Comparison of ENCODE assay signal across 1 cellular context in the genomic region with DNA sequence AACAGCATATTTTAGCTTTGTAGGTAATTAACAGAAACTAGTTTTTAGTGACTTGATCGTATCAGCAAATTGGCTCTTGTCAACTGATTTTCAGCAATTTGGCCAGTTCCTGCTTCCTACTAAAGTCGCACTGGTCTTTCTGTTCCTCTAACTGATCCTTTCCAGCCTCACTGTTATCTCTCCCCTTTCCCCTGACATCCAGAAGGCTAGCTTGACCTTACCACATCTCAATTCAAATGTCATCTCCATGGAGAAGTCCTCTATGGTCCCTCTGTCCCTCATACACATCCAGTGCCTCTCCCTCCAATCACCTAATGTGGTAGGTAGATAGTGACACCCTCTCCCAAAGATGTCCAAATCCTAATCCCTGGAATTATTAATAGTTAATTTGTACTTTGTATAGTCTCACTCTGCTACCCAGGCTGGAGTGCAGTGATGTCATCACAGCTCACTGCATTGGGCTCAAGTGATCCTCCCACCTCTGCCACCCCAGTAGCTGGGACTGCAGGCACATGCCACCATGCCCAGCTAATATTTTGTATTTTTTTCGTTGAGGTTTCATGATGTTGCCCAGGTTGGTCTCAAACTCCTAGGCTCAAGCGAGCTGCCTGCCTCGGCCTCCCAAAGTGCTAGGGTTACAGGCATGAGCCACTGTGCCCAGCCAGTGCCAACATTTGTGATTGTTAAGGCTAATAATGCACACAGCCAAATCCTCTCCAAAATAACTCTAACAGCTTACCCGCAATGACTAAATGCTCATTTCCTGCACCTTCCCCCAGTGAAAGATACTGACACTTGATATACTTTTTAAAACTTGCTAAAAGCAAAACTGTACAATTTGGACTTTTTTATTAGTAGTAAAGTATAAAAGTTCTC.
TF ChIP-seq lines count a peak whose summit lies in the region.

No MANE protein-coding gene starts in this region.

TF ChIP-seq in K562, 482 proteins besides CTCF, POLR2A, EP300 and RAD21:
- TF ChIP-seq NR2C1 (IDR thresholded peaks at IDR 0.05), result no peak
- peak; percentile 41; the same call in 1 of the 2 replicates for TF ChIP-seq NR2C1 (tag; IDR thresholded peaks at IDR 0.05)
- TF ChIP-seq, protein P1, sequence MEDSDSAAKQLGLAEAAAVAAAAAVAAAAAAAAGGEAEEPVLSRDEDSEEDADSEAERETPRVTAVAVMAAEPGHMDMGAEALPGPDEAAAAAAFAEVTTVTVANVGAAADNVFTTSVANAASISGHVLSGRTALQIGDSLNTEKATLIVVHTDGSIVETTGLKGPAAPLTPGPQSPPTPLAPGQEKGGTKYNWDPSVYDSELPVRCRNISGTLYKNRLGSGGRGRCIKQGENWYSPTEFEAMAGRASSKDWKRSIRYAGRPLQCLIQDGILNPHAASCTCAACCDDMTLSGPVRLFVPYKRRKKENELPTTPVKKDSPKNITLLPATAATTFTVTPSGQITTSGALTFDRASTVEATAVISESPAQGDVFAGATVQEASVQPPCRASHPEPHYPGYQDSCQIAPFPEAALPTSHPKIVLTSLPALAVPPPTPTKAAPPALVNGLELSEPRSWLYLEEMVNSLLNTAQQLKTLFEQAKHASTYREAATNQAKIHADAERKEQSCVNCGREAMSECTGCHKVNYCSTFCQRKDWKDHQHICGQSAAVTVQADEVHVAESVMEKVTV (CRISPR knock-in tag; IDR thresholded peaks at IDR 0.05), result no peak
- no peak for TF ChIP-seq ZNF584 (CRISPR knock-in tag; IDR thresholded peaks at IDR 0.05; ENCODE audit: low read depth)
- TF ChIP-seq RCOR1 (IDR thresholded peaks at IDR 0.05; ENCODE audit: borderline replicate concordance in 1 of 2, low read depth in 2 of 2, low read length in 2 of 2), result peak in 1 of 2 experiments; percentile 43; a peak in 1 of 4 replicates
- peak; percentile 48; the same call in 1 of the 2 replicates for TF ChIP-seq CTBP1 (IDR thresholded peaks at IDR 0.05; ENCODE audit: borderline replicate concordance)
- TF ChIP-seq MTF1 (CRISPR knock-in tag; IDR thresholded peaks at IDR 0.05; ENCODE audit: borderline replicate concordance), result no peak
- TF ChIP-seq, protein P2, sequence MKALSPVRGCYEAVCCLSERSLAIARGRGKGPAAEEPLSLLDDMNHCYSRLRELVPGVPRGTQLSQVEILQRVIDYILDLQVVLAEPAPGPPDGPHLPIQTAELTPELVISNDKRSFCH (CRISPR knock-in tag; IDR thresholded peaks at IDR 0.05), result no peak
- TF ChIP-seq, protein P2 (tag; IDR thresholded peaks at IDR 0.05), result 0 out of 2 replicates have a peak, but pooled peaks have one; percentile 25
- TF ChIP-seq ESRRA (IDR thresholded peaks at IDR 0.05; ENCODE audit: borderline replicate concordance, low read depth), result peak; percentile 54; the same call in 1 of the 2 replicates
- no peak for TF ChIP-seq SRF (CRISPR knock-in tag; IDR thresholded peaks at IDR 0.05)
TF ChIP-seq in K562: peak in this region for 5.
